9 cellular contexts compared by ENCODE assay signal in genomic region chr20:38109657-38110524, GRCh38. TPM values are rescaled to one million over a fixed set of nuclear protein-coding genes. Genes with fewer than 3 reads are reported as not detected.
DNase-seq lines count a peak whose midpoint lies in the region; ATAC-seq and TF ChIP-seq lines count a peak whose summit lies in the region.
"Had no signal": no experiment of that assay in that cellular context is flagged by ENCODE, and none has a peak within 500 bp of the region (broad histone marks: within the 10 kb centered on the region; RNA-seq: fewer than 3 reads in every experiment).

No MANE protein-coding gene starts in this region.

- H3K9me3 ChIP-seq in body of pancreas (no peaks in the 10 kb centered on the region), thyroid gland (no peaks in the 10 kb centered on the region), Karpas-422 (ENCODE audit: low read length) (no peaks in the 10 kb centered on the region)

- H2AFZ ChIP-seq in Karpas-422 (ENCODE audit: low read length), result no peak overlapping the region

- H3K27ac ChIP-seq in body of pancreas (peak overlapping the region in 3 of 4 donors; percentile 25 to 56 (median 26)), thyroid gland (peak overlapping the region in 1 of 3 donors; percentile 12), Karpas-422 (ENCODE audit: low read length) (no peak overlapping the region)
- H3K27ac ChIP-seq: SK-N-MC had no signal

- ATAC-seq in body of pancreas (peak; percentile 59), HG02623 (IDR thresholded peaks at IDR 0.05; ENCODE audit: unreplicated experiment) (no peak)

- H3K9ac ChIP-seq in Karpas-422 (ENCODE audit: low read length), result no peak overlapping the region

- H3K27me3 ChIP-seq in body of pancreas, result no peaks in the 10 kb centered on the region
- H3K27me3 ChIP-seq in thyroid gland, result no peaks in the 10 kb centered on the region
- H3K27me3 ChIP-seq in Karpas-422 (ENCODE audit: low read length), result no peaks in the 10 kb centered on the region

- no peaks in the 10 kb centered on the region for H3K36me3 ChIP-seq in body of pancreas (replicated peaks in 1 of 2; ENCODE audit: insufficient read depth in 1 of 2, low read depth in 2 of 2)
- H3K36me3 ChIP-seq in thyroid gland, result no peaks in the 10 kb centered on the region
- H3K36me3 ChIP-seq in Karpas-422 (ENCODE audit: insufficient read depth, low read length), result no peaks in the 10 kb centered on the region

- peaks cover 13% of the 10 kb centered on the region for H3K4me1 ChIP-seq in body of pancreas
- peaks cover 0 to 18% of the 10 kb centered on the region in 2 donors for H3K4me1 ChIP-seq in thyroid gland
- H3K4me1 ChIP-seq in Karpas-422 (ENCODE audit: low read length), result no peaks in the 10 kb centered on the region

- no peaks in the 10 kb centered on the region for H4K20me1 ChIP-seq in Karpas-422 (ENCODE audit: insufficient read depth, low read depth, low read length)

- TF ChIP-seq POLR2A in body of pancreas (IDR thresholded peaks at IDR 0.05) (no peak), thyroid gland (IDR thresholded peaks at IDR 0.05) (no peak)

- DNase-seq in HT-29 (ENCODE audit: low spot score), result peak; percentile 83
- peak in 3 of 4 donors; percentile 37 to 69 (median 47) for DNase-seq in body of pancreas
- peak; percentile 58 for DNase-seq in kidney glomerular epithelial cell (lab: John Stamatoyannopoulos, UW)
- DNase-seq in thyroid gland, result peak; percentile 28 to 40
- DNase-seq in NCI-H1092 (lab: John Stamatoyannopoulos, UW), result no peak
- no peak for DNase-seq in epidermal melanocyte (ENCODE audit: insufficient read length, low spot score)
- no peak for DNase-seq in Karpas-422

- intact Hi-C loops in body of pancreas (cut with DNase I) (no loop called here), thyroid gland (cut with DNase I) (no loop called here)

- no peak for TF ChIP-seq CTCF in body of pancreas (IDR thresholded peaks at IDR 0.05)
- no peak for TF ChIP-seq CTCF in thyroid gland (IDR thresholded peaks at IDR 0.05)

- WGBS in body of pancreas, 2 donors, result 62 to 83% methylated on average over 8 of the region's 8 CpGs
- WGBS in thyroid gland, 2 donors, result 61 to 68% methylated on average over 8 of the region's 8 CpGs

- no peak overlapping the region for H3K4me2 ChIP-seq in Karpas-422 (ENCODE audit: low read depth, low read length, poor library complexity, severe bottlenecking)

- no peaks in the 10 kb centered on the region for H3K79me2 ChIP-seq in Karpas-422 (ENCODE audit: low read length)

- H3K4me3 ChIP-seq in body of pancreas (no peak overlapping the region), thyroid gland (replicated peaks in 1 of 3) (no peak overlapping the region), Karpas-422 (ENCODE audit: low read length) (no peak overlapping the region)
- H3K4me3 ChIP-seq: SK-N-MC had no signal

- H3K9me2 ChIP-seq in Karpas-422 (replicated peaks; ENCODE audit: insufficient read depth, low read length), result no peaks in the 10 kb centered on the region

RNA-seq across cellular contexts. Expression of gene TGM2, which starts 55.2 kb away (rescaled TPM):
- total RNA-seq in HT-29 (2014; rRNA removed; shearing (Covaris generic)), result 253 and 254 TPM in 2 replicates
- 10 to 100 TPM; 17.1 to 27.5 TPM for total RNA-seq in body of pancreas
- 100 to 1,000 TPM in 1 of 4 donors, 10 to 100 TPM in 3; 16.9 to 133 (median 18.4) TPM for total RNA-seq in thyroid gland
- 0.11 and 0.15 TPM in 2 replicates for total RNA-seq in Karpas-422 (2014; rRNA removed; shearing (Covaris generic); ENCODE audit: low replicate concordance)

Comparison
In these comparisons a context has a peak if more than half of its experiments do, and no peak if none do; other contexts are left out.
1. DNase-seq: peak in HT-29 (single experiment), body of pancreas (3 of 4), kidney glomerular epithelial cell (single experiment) and thyroid gland (2 of 2); none in NCI-H1092 (single experiment), epidermal melanocyte (single experiment) and Karpas-422 (single experiment).
2. RNA of gene TGM2, which starts 55.2 kb away (total RNA-seq): 253 to 254 TPM in HT-29, 17.1 to 27.5 TPM in body of pancreas and 16.9 to 133 TPM in thyroid gland; 0.11 to 0.15 TPM in Karpas-422; every median in the first group is over 10 times any median in the second.